8 cellular contexts compared by ENCODE assay signal in the genomic region with DNA sequence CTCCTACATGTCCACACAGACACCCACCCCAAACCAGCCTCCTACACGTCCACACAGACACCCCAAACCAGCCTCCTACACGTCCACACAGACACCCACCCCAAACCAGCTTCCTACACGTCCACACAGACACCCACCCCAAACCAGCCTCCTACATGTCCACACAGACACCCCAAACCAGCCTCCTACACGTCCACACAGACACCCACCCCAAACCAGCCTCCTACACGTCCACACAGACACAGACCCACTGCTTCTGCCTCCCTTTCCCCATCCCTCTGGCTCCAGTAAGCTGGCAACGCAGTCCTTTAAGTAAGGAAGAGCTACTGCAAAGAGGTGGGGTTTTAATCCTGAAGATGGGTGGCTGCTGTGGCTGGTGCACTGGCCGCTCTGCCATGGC. TPM values are rescaled to one million over a fixed set of nuclear protein-coding genes. Genes with fewer than 3 reads are reported as not detected.
DNase-seq lines count a peak whose midpoint lies in the region; ATAC-seq, FAIRE-seq and TF ChIP-seq lines count a peak whose summit lies in the region.
"Not testable (repeated sequence)": the region's sequence is repeated elsewhere in the genome, so short reads cannot be mapped to it uniquely, and the experiment has no call there.
"Had no signal": no experiment of that assay in that cellular context is flagged by ENCODE, and none has a peak within 500 bp of the region (broad histone marks: within the 10 kb centered on the region; RNA-seq: fewer than 3 reads in every experiment).

No MANE protein-coding gene starts in this region.

- H3K4ac ChIP-seq in trophoblast cell (ENCODE audit: low read depth, low read length) = not testable (repeated sequence)

- H3K4me2 ChIP-seq in trophoblast cell (ENCODE audit: low read length) = not testable (repeated sequence)

- not testable (repeated sequence) for H3K9me3 ChIP-seq in T-helper 17 cell (ENCODE audit: control insufficient read depth, low read length, poor library complexity, severe bottlenecking)
- H3K9me3 ChIP-seq in trophoblast cell (ENCODE audit: insufficient read depth, low read depth, low read length) = peaks cover 32% of the 10 kb centered on the region

- not testable (repeated sequence) for H2AFZ ChIP-seq in trophoblast cell (ENCODE audit: insufficient read depth, low read length, poor library complexity)

- ATAC-seq in T-helper 17 cell = not testable (repeated sequence)

- not testable (repeated sequence) for DNase-seq in GM19239 (ENCODE audit: insufficient read length, low spot score); T-helper 17 cell; bronchial epithelial cell (ENCODE audit: low read depth); neural crest cell (ENCODE audit: low read depth, low spot score); trophoblast cell

- H4K8ac ChIP-seq in trophoblast cell (ENCODE audit: low read depth, low read length) = not testable (repeated sequence)

- not testable (repeated sequence) for H3K23ac ChIP-seq in trophoblast cell (ENCODE audit: low read length)

- not testable (repeated sequence) for TF ChIP-seq CTCF in bronchial epithelial cell (IDR thresholded peaks at IDR 0.05; ENCODE audit: insufficient read depth, low read length, severe bottlenecking); neural crest cell (conservative IDR thresholded peaks at IDR 0.05)

- H3K27ac Mint-ChIP-seq in T-helper 17 cell (peak overlapping the region; percentile 70), neural crest cell (ENCODE audit: unreplicated experiment) (peak overlapping the region; percentile 48)

- not testable (repeated sequence) for H3K4me3 Mint-ChIP-seq in T-helper 17 cell, neural crest cell

- not testable (repeated sequence) for H3K4me3 ChIP-seq in bronchial epithelial cell (ENCODE audit: low read depth, low read length)
- peak overlapping the region; percentile 1 for H3K4me3 ChIP-seq in trophoblast cell (ENCODE audit: low read depth, low read length)

- H3K79me1 ChIP-seq in trophoblast cell (ENCODE audit: low read length) = not testable (repeated sequence)

- H3K36me3 ChIP-seq in bronchial epithelial cell (ENCODE audit: control insufficient read depth, insufficient read depth, low read length); trophoblast cell (ENCODE audit: control insufficient read depth in 1 of 2, insufficient read depth in 2 of 2, low read length in 2 of 2): not testable (repeated sequence)

- not testable (repeated sequence) for H3K9me3 Mint-ChIP-seq in neural crest cell

- H3K9ac ChIP-seq in trophoblast cell (ENCODE audit: low read length) = not testable (repeated sequence)

- no CpG with 5 or more reads among the region's 7 CpGs for WGBS in trophoblast cell (ENCODE audit: extremely low coverage, insufficient coverage, insufficient read length)

- H2BK5ac ChIP-seq in trophoblast cell (ENCODE audit: low read depth, low read length, poor library complexity) = not testable (repeated sequence)

- not testable (repeated sequence) for H4K91ac ChIP-seq in trophoblast cell (ENCODE audit: low read depth, low read length)

- H3K79me2 ChIP-seq in trophoblast cell (ENCODE audit: control insufficient read depth, insufficient read depth, low read length, poor library complexity) = not testable (repeated sequence)

- not testable (repeated sequence) for H3K36me3 Mint-ChIP-seq in T-helper 17 cell (ENCODE audit: low read depth); neural crest cell (ENCODE audit: low read depth)

- H3K27me3 ChIP-seq in bronchial epithelial cell (ENCODE audit: control insufficient read depth, insufficient read depth, low read length); trophoblast cell (ENCODE audit: insufficient read depth, low read length): not testable (repeated sequence)

- not testable (repeated sequence) for H4K12ac ChIP-seq in trophoblast cell (ENCODE audit: low read depth, low read length)

- FAIRE-seq in GM19239 (lab: Jason Lieb, UNC) (peak; percentile 82), bronchial epithelial cell (lab: Jason Lieb, UNC) (peak; percentile 100), islet of Langerhans (lab: Jason Lieb, UNC) (peak; percentile 53)

- not testable (repeated sequence) for H2BK12ac ChIP-seq in trophoblast cell (ENCODE audit: low read length)

- not testable (repeated sequence) for H3K18ac ChIP-seq in trophoblast cell (ENCODE audit: low read length)

- H3K14ac ChIP-seq in trophoblast cell (ENCODE audit: low read length) = not testable (repeated sequence)

- not testable (repeated sequence) for H3K27me3 Mint-ChIP-seq in T-helper 17 cell; neural crest cell (ENCODE audit: low read depth)

- H3K4me1 ChIP-seq in trophoblast cell (ENCODE audit: control insufficient read depth in 1 of 2, insufficient read depth in 2 of 2, low read length in 2 of 2) = not testable (repeated sequence)

- not testable (repeated sequence) for H3K27ac ChIP-seq in trophoblast cell (ENCODE audit: low read depth, low read length)

- not testable (repeated sequence) for H2AK5ac ChIP-seq in trophoblast cell (ENCODE audit: low read length)

- not testable (repeated sequence) for H2BK120ac ChIP-seq in trophoblast cell (ENCODE audit: insufficient read depth, low read length, poor library complexity)

- not testable (repeated sequence) for H3K4me1 Mint-ChIP-seq in T-helper 17 cell, neural crest cell

RNA-seq across cellular contexts. Expression of a gene that starts 17.0 kb away (rescaled TPM):
- total RNA-seq in T-helper 17 cell (10 to 100 TPM; 44.4 to 45.6 TPM), bronchial epithelial cell (2.1 and 2.6 TPM in 2 replicates), neural crest cell (16.0 and 19.4 TPM in 2 replicates)
- polyA plus RNA-seq in trophoblast cell (2013) = 8.3 TPM in 2 replicates

RNA-seq across cellular contexts. Expression of a gene that starts 27.8 kb away (rescaled TPM):
- total RNA-seq in T-helper 17 cell (1 to 10 TPM; 1.1 to 3.1 TPM), bronchial epithelial cell (under 0.01 TPM in 2 replicates), neural crest cell (19.4 and 19.8 TPM in 2 replicates)
- polyA plus RNA-seq in trophoblast cell (2013) = 1.9 and 2.1 TPM in 2 replicates
- total RNA-seq: GM12878 had no signal
- polyA plus RNA-seq: CD14-positive monocyte, GM12878 had no signal
